ENCODE assay signal across 17 cellular contexts in the genomic region with DNA sequence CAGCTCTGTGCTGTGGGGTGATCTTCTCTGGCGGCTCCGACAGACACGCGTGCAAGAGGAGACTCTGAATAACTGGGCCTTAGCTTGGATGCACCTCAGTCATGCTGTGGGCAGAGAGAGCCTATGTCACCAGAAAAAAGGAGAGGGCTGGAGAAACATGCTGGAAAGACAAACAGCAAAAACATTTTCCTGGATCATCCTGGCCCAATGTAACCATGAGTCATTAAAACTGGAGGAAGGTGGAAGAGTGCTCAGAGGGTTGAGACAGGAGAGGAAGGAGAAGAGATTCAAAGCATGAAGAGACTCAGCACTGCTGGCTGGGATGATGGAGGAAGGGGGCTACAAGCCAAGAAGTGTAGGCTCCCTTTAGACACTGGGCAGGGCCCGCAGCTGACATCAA.
"Had no signal": no experiment of that assay in that cellular context is flagged by ENCODE, and none has a peak within 500 bp of the region (broad histone marks: within the 10 kb centered on the region; RNA-seq: fewer than 3 reads in every experiment).

No MANE protein-coding gene starts in this region.

- H3K9me3 Mint-ChIP-seq: activated naive CD8-positive, alpha-beta T cell treated with anti-CD3 and anti-CD28 coated beads, Interleukin-2, amount 10 ng/mL, durations not matched to agents 7 days and 5 days; immature natural killer cell; natural killer cell treated with Interleukin-12 subunit alpha and Interleukin-12 subunit beta and Interleukin-15 and Interleukin-18, amount 100 ng/mL, for 72 hours had no signal

- H3K4me3 ChIP-seq: cardiac muscle cell, colonic mucosa, psoas muscle, right lobe of liver, spleen had no signal

- H3K9me3 ChIP-seq: colonic mucosa, psoas muscle, right lobe of liver, spleen had no signal

- H3K36me3 ChIP-seq: cardiac muscle cell, colonic mucosa, right lobe of liver, spleen had no signal

- H3K27me3 ChIP-seq: cardiac muscle cell, colonic mucosa, right lobe of liver had no signal

- H3K4me1 ChIP-seq: colonic mucosa, psoas muscle, right lobe of liver, spleen had no signal

- ATAC-seq: natural killer cell treated with Interleukin-12 subunit alpha and Interleukin-12 subunit beta and Interleukin-15 and Interleukin-18, amount 100 ng/mL, for 72 hours; right lobe of liver had no signal

- H3K27ac Mint-ChIP-seq: activated naive CD8-positive, alpha-beta T cell treated with anti-CD3 and anti-CD28 coated beads, Interleukin-2, amount 10 ng/mL, durations not matched to agents 7 days and 5 days; immature natural killer cell; natural killer cell treated with Interleukin-12 subunit alpha and Interleukin-12 subunit beta and Interleukin-15 and Interleukin-18, amount 100 ng/mL, for 72 hours had no signal

- H3K4me3 Mint-ChIP-seq: activated naive CD8-positive, alpha-beta T cell treated with anti-CD3 and anti-CD28 coated beads, Interleukin-2, amount 10 ng/mL, durations not matched to agents 7 days and 5 days; immature natural killer cell; natural killer cell treated with Interleukin-12 subunit alpha and Interleukin-12 subunit beta and Interleukin-15 and Interleukin-18, amount 100 ng/mL, for 72 hours had no signal

- H3K4me1 Mint-ChIP-seq: activated naive CD8-positive, alpha-beta T cell treated with anti-CD3 and anti-CD28 coated beads, Interleukin-2, amount 10 ng/mL, durations not matched to agents 7 days and 5 days; immature natural killer cell had no signal

- DNase-seq: activated CD4-positive, alpha-beta T cell treated with anti-CD3 and anti-CD28 coated beads for 1 hour; activated CD4-positive, alpha-beta T cell treated with anti-CD3 and anti-CD28 coated beads, Interleukin-2, amount 50 U/mL, for 48 hours; activated naive CD8-positive, alpha-beta T cell treated with anti-CD3 and anti-CD28 coated beads, Interleukin-2, amount 10 ng/mL, durations not matched to agents 7 days and 5 days; aorta; colonic mucosa; effector CD4-positive, alpha-beta T cell; glutamatergic neuron; immature natural killer cell; occipital lobe; psoas muscle; right lobe of liver; spleen; stimulated activated CD4-positive, alpha-beta T cell treated with anti-CD3 and anti-CD28 coated beads, Interleukin-1b, Interleukin-23, amount 100 ng/mL, for 48 hours; stimulated activated naive CD4-positive, alpha-beta T cell treated with Interleukin-2 at 50 U/mL for 16 hours; trophoblast cell had no signal

- H3K27ac ChIP-seq: cardiac muscle cell, colonic mucosa, psoas muscle, right lobe of liver, spleen had no signal

- H3K27me3 Mint-ChIP-seq: activated naive CD8-positive, alpha-beta T cell treated with anti-CD3 and anti-CD28 coated beads, Interleukin-2, amount 10 ng/mL, durations not matched to agents 7 days and 5 days; natural killer cell treated with Interleukin-12 subunit alpha and Interleukin-12 subunit beta and Interleukin-15 and Interleukin-18, amount 100 ng/mL, for 72 hours had no signal

- H3K36me3 Mint-ChIP-seq: activated naive CD8-positive, alpha-beta T cell treated with anti-CD3 and anti-CD28 coated beads, Interleukin-2, amount 10 ng/mL, durations not matched to agents 7 days and 5 days; natural killer cell treated with Interleukin-12 subunit alpha and Interleukin-12 subunit beta and Interleukin-15 and Interleukin-18, amount 100 ng/mL, for 72 hours had no signal
